ENCODE assay signal across 12 cellular contexts in genomic region chr4:40514409-40515025, GRCh38.
DNase-seq lines count a peak whose midpoint lies in the region; ATAC-seq and TF ChIP-seq lines count a peak whose summit lies in the region.
"Had no signal": no experiment of that assay in that cellular context is flagged by ENCODE, and none has a peak within 500 bp of the region (broad histone marks: within the 10 kb centered on the region; RNA-seq: fewer than 3 reads in every experiment).

No MANE protein-coding gene starts in this region.

- no peaks in the 10 kb centered on the region for H4K20me1 ChIP-seq in OCI-LY7 (ENCODE audit: insufficient read depth, low read length)
- no peaks in the 10 kb centered on the region for H4K20me1 ChIP-seq in smooth muscle cell (ENCODE audit: low read depth)

- H3K27ac ChIP-seq in OCI-LY7 (ENCODE audit: low read depth, low read length, poor library complexity, severe bottlenecking) (peak overlapping the region; percentile 89), smooth muscle cell (ENCODE audit: low read depth) (peak overlapping the region; percentile 53)
- H3K27ac ChIP-seq: cardiac muscle cell had no signal

- H3K9me2 ChIP-seq in OCI-LY7 (ENCODE audit: insufficient read depth, low read length) = no peaks in the 10 kb centered on the region

- H3K79me2 ChIP-seq in OCI-LY7 (ENCODE audit: insufficient read depth, low read depth, low read length) (peaks cover 14% of the 10 kb centered on the region; the same call in 1 of the 2 replicates), smooth muscle cell (ENCODE audit: low read depth) (no peaks in the 10 kb centered on the region)

- no peaks in the 10 kb centered on the region for H3F3A ChIP-seq in smooth muscle cell (ENCODE audit: low read depth)

- peak overlapping the region; percentile 93 for H3K4me2 ChIP-seq in OCI-LY7 (ENCODE audit: low read length)
- peak overlapping the region; percentile 4 for H3K4me2 ChIP-seq in smooth muscle cell

- H3K36me3 Mint-ChIP-seq in IgD-negative memory B cell = no peaks in the 10 kb centered on the region
- no peaks in the 10 kb centered on the region for H3K36me3 Mint-ChIP-seq in natural killer cell

- ATAC-seq in GM18520 (IDR thresholded peaks at IDR 0.05; ENCODE audit: unreplicated experiment) = no peak
- ATAC-seq in GM21515 (IDR thresholded peaks at IDR 0.05; ENCODE audit: unreplicated experiment) = no peak
- no peak for ATAC-seq in natural killer cell

- H3K9me3 ChIP-seq in OCI-LY7 (ENCODE audit: low read length) = no peaks in the 10 kb centered on the region
- H3K9me3 ChIP-seq in iPS-15b (ENCODE audit: control insufficient read depth, insufficient read depth, low read length) = no peaks in the 10 kb centered on the region
- H3K9me3 ChIP-seq in smooth muscle cell (replicated peaks; ENCODE audit: low read depth) = no peaks in the 10 kb centered on the region

- H3K4me3 Mint-ChIP-seq in IgD-negative memory B cell = peak overlapping the region; percentile 81 to 94 (median 90)
- no peak overlapping the region for H3K4me3 Mint-ChIP-seq in natural killer cell

- H3K4me1 Mint-ChIP-seq in IgD-negative memory B cell (peaks cover 41 to 46% (median 43%) of the 10 kb centered on the region in 3 donors), natural killer cell (no peaks in the 10 kb centered on the region)

- peak overlapping the region; percentile 70 for H3K4me3 ChIP-seq in OCI-LY7 (ENCODE audit: low read depth, low read length, poor library complexity, severe bottlenecking)
- no peak overlapping the region for H3K4me3 ChIP-seq in iPS-15b (ENCODE audit: low read depth, low read length)
- peak overlapping the region; percentile 49 for H3K4me3 ChIP-seq in smooth muscle cell
- H3K4me3 ChIP-seq: cardiac muscle cell had no signal

- H3K36me3 ChIP-seq in OCI-LY7 (ENCODE audit: insufficient read depth, low read length) (no peaks in the 10 kb centered on the region), iPS-15b (ENCODE audit: control insufficient read depth, insufficient read depth, low read length) (no peaks in the 10 kb centered on the region), smooth muscle cell (ENCODE audit: low read depth) (no peaks in the 10 kb centered on the region)
- H3K36me3 ChIP-seq: cardiac muscle cell had no signal

- TF ChIP-seq CTCF in OCI-LY7 (conservative IDR thresholded peaks at IDR 0.05; ENCODE audit: low read length) (0 out of 2 replicates have a peak, but pooled peaks have one; percentile 19), smooth muscle cell (IDR thresholded peaks at IDR 0.05; ENCODE audit: borderline replicate concordance, insufficient read depth, poor library complexity, severe bottlenecking) (no peak), natural killer cell (IDR thresholded peaks at IDR 0.05) (no peak)

- H3K27ac Mint-ChIP-seq in IgD-negative memory B cell (peak overlapping the region; percentile 67 to 94 (median 75)), natural killer cell (no peak overlapping the region)

- intact Hi-C loops in OCI-LY7 (cut with micrococcal nuclease; ENCODE audit: unreplicated experiment) = loop anchor here (2.0 to 10.0 kb wide), 4 partner anchors 36 to 460 kb away; partner anchors contain the start of genes N4BP2 and RHOH
- intact Hi-C loops in natural killer cell (cut with micrococcal nuclease) = no loop called here

- peak overlapping the region; percentile 83 for H2AFZ ChIP-seq in OCI-LY7 (ENCODE audit: low read length)
- H2AFZ ChIP-seq in smooth muscle cell (ENCODE audit: low read depth) = no peak overlapping the region

- H3K9ac ChIP-seq in iPS-15b (ENCODE audit: low read depth, low read length) = peak overlapping the region; percentile 37
- H3K9ac ChIP-seq in smooth muscle cell (ENCODE audit: low read depth) = no peak overlapping the region

- H3K4me1 ChIP-seq in OCI-LY7 (ENCODE audit: insufficient read depth, low read length, poor library complexity, severe bottlenecking) = peaks cover 60% of the 10 kb centered on the region
- H3K4me1 ChIP-seq in iPS-15b (ENCODE audit: control insufficient read depth, insufficient read depth, low read length) = peaks cover 15% of the 10 kb centered on the region
- H3K4me1 ChIP-seq in smooth muscle cell (ENCODE audit: low read depth) = no peaks in the 10 kb centered on the region

- POLR2A ChIA-PET in OCI-LY7 (lab: Charles Lee) = interaction anchor here (0.6 to 1.8 kb wide), 11 partner anchors 20 to 710 kb away, joined by 3 to 5 read pairs (median 3); partner anchors contain the start of gene PDS5A

- H3K27me3 ChIP-seq in iPS-15b (ENCODE audit: control insufficient read depth, insufficient read depth, low read length) (no peaks in the 10 kb centered on the region), smooth muscle cell (ENCODE audit: low read depth) (no peaks in the 10 kb centered on the region)
- H3K27me3 ChIP-seq: cardiac muscle cell had no signal

- DNase-seq in OCI-LY7 (ENCODE audit: low spot score) (peak; percentile 68), smooth muscle cell (lab: John Stamatoyannopoulos, UW; ENCODE audit: unreplicated experiment) (no peak), D341Med (ENCODE audit: low spot score) (no peak), natural killer cell (no peak)
- DNase-seq: activated CD4-positive, alpha-beta T cell treated with anti-CD3 and anti-CD28 coated beads, Interleukin-2, amount 50 U/mL, for 4 hours; hippocampal formation; right cardiac atrium had no signal

- BruUV-seq in OCI-LY7 (replicated peaks; lab: Mats Ljungman, UMichigan) = no TSS peak

- 74% methylated on average over 17 of the region's 17 CpGs for WGBS in smooth muscle cell (ENCODE audit: low lambda C conversion rate)

- H3K9me3 Mint-ChIP-seq in IgD-negative memory B cell (peaks cover 0 to 2% (median 0%) of the 10 kb centered on the region in 3 donors), natural killer cell (no peaks in the 10 kb centered on the region)

- CTCF ChIA-PET in OCI-LY7 (lab: Charles Lee; ENCODE audit: unreplicated experiment) = interaction anchor here (0.5 to 1.2 kb wide), 2 partner anchors 18 to 458 kb away, joined by 3 to 5 read pairs; no protein-coding TSS in a partner anchor

- H3K27me3 Mint-ChIP-seq in IgD-negative memory B cell = no peaks in the 10 kb centered on the region
- H3K27me3 Mint-ChIP-seq in natural killer cell (ENCODE audit: low read depth in 2 of 2) = no peaks in the 10 kb centered on the region

Comparison
In these comparisons a context has a peak if more than half of its experiments do, and no peak if none do; other contexts are left out.
1. H3K27ac Mint-ChIP-seq: peak in IgD-negative memory B cell (3 of 3); none in natural killer cell (0 of 2).